ENCODE assay signal across 8 cellular contexts in the genomic region with DNA sequence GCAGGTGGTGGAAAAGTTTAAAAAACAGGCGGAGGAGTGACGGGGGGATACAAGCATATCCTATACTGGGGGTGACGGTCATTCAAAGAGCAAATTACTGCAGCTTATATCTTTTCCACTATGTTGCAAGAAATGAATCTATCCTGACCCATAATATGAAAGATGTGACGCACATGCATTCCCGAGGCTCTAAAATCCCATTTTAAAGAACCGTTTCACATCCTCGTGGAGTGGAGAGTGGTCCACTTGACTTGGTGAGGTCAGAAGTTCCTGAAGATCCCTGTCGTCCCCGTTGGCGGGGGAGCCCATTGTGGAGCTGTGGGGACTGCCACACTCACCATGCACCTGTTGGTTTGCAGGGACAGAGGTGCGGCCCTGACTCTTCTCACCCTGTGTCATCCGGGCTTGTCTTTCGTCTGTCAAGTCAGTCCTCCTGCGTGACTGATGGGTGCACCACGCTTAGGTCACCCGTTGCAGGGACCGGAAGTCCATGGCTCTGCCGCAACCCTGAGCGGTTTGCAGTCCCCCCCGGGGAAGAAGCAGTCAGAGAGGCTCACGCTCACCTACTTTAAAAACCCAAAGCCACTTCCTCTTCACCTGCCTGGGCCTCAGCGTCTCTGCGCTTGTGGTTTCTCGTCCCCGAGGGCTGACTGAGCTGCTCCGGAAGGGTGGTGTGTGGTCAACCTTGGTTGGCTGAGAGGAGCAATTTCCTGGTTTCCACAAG. TPM values are rescaled to one million over a fixed set of nuclear protein-coding genes. Genes with fewer than 3 reads are reported as not detected.
DNase-seq lines count a peak whose midpoint lies in the region; ATAC-seq and TF ChIP-seq lines count a peak whose summit lies in the region.

No MANE protein-coding gene starts in this region.

- 60 to 70% methylated on average over 13 to 26 of the region's 26 CpGs for WGBS in transverse colon (ENCODE audit: low coverage in 1 of 2), 2 donors
- 67 to 70% methylated on average over 22 to 26 of the region's 26 CpGs for WGBS in lower leg skin, 2 donors

- H3K36me3 Mint-ChIP-seq in activated naive CD4-positive, alpha-beta T cell treated with anti-CD3 and anti-CD28 coated beads, Interleukin-2, amount 50 U/mL, for 72 hours: peaks cover 40 to 45% of the 10 kb centered on the region in 2 donors
- peaks cover 29% of the 10 kb centered on the region for H3K36me3 Mint-ChIP-seq in nephron (ENCODE audit: low read depth)

- H3K4me3 ChIP-seq in transverse colon: no peak overlapping the region
- no peak overlapping the region for H3K4me3 ChIP-seq in lower leg skin (ENCODE audit: low read depth, poor library complexity, severe bottlenecking)

- TF ChIP-seq CTCF in nephron (IDR thresholded peaks at IDR 0.05; ENCODE audit: unreplicated experiment in 3 of 3) (no peak), transverse colon (IDR thresholded peaks at IDR 0.05) (no peak), lower leg skin (IDR thresholded peaks at IDR 0.05) (no peak)

- peaks cover 23 to 83% (median 56%) of the 10 kb centered on the region in 4 donors for H3K4me1 ChIP-seq in transverse colon

- H3K9me3 Mint-ChIP-seq in activated naive CD4-positive, alpha-beta T cell treated with anti-CD3 and anti-CD28 coated beads, Interleukin-2, amount 50 U/mL, for 72 hours: no peaks in the 10 kb centered on the region
- no peaks in the 10 kb centered on the region for H3K9me3 Mint-ChIP-seq in nephron

- DNase-seq in SW480 (ENCODE audit: low spot score) (peak; percentile 95), transverse colon (peak; percentile 84), OCI-M2 (lab: John Stamatoyannopoulos, UW; ENCODE audit: unreplicated experiment) (no peak), lower leg skin (ENCODE audit: low spot score in 2 of 2) (no peak)
- peak; percentile 86 to 97 for DNase-seq in activated naive CD4-positive, alpha-beta T cell treated with anti-CD3 and anti-CD28 coated beads, Interleukin-2, amount 50 U/mL, for 72 hours (ENCODE audit: low spot score in 2 of 2)

- H3K9me3 ChIP-seq in transverse colon: no peaks in the 10 kb centered on the region

- no peaks in the 10 kb centered on the region for H3K36me3 ChIP-seq in transverse colon

- peak overlapping the region; percentile 98 to 100 for H3K27ac Mint-ChIP-seq in activated naive CD4-positive, alpha-beta T cell treated with anti-CD3 and anti-CD28 coated beads, Interleukin-2, amount 50 U/mL, for 72 hours
- H3K27ac Mint-ChIP-seq in nephron: peak overlapping the region; percentile 19 to 64 (median 33)

- ATAC-seq in GM18909 (IDR thresholded peaks at IDR 0.05; ENCODE audit: poor library complexity, unreplicated experiment) (peak; percentile 62), HG03066 (IDR thresholded peaks at IDR 0.05; ENCODE audit: low read depth, unreplicated experiment) (peak; percentile 51)
- peak; percentile 62 to 67 for ATAC-seq in activated naive CD4-positive, alpha-beta T cell treated with anti-CD3 and anti-CD28 coated beads, Interleukin-2, amount 50 U/mL, for 72 hours

- intact Hi-C loops in transverse colon (cut with DNase I; ENCODE audit: low total_unique reads): loop anchor here (10.0 kb wide), 1 partner anchor 347 kb away; no protein-coding TSS in a partner anchor
- intact Hi-C loops in lower leg skin (cut with DNase I; ENCODE audit: low total_unique reads): loop anchor here (10.0 kb wide), 2 partner anchors 167 to 217 kb away; a partner anchor contains a TSS

- no peaks in the 10 kb centered on the region for H3K27me3 ChIP-seq in transverse colon

- peak overlapping the region; percentile 85 to 90 (median 87) for H3K27ac ChIP-seq in transverse colon

- no peak for TF ChIP-seq EP300 in transverse colon (IDR thresholded peaks at IDR 0.05; ENCODE audit: low read depth)

- TF ChIP-seq POLR2A in transverse colon (IDR thresholded peaks at IDR 0.05) (peak; percentile 61), lower leg skin (IDR thresholded peaks at IDR 0.05) (no peak)

- H3K4me1 Mint-ChIP-seq in nephron: peaks cover 55% of the 10 kb centered on the region

- peaks cover 9% of the 10 kb centered on the region for H3K27me3 Mint-ChIP-seq in nephron (ENCODE audit: low read depth)

- in situ Hi-C loops in transverse colon (cut with MboI; ENCODE audit: low pct_ligation_motif_present in 1 of 4, low pct_unique_long_range_greater_than_20kb in 1 of 4, low sequenced_read_pairs in 3 of 4): loop anchor here in 3 of 4 donors (25.0 kb wide), 2 partner anchors 149 to 349 kb away; a partner anchor contains a TSS

- H3K4me3 Mint-ChIP-seq in nephron: peak overlapping the region in 1 of 3 experiments; percentile 23

RNA-seq across cellular contexts. Expression of a gene that starts 53.0 kb away (rescaled TPM):
- total RNA-seq in activated naive CD4-positive, alpha-beta T cell treated with anti-CD3 and anti-CD28 coated beads, Interleukin-2, amount 50 U/mL, for 72 hours: 10 to 100 TPM; 50.7 to 58.5 TPM
- total RNA-seq in transverse colon (10 to 100 TPM; 18.3 to 40.0 (median 25.3) TPM), lower leg skin (10 to 100 TPM; 20.7 to 39.7 (median 36.1) TPM)

RNA-seq across cellular contexts. Expression of a gene that starts 53.2 kb away (rescaled TPM):
- total RNA-seq in activated naive CD4-positive, alpha-beta T cell treated with anti-CD3 and anti-CD28 coated beads, Interleukin-2, amount 50 U/mL, for 72 hours: 10 to 100 TPM; 43.9 to 58.4 TPM
- total RNA-seq in transverse colon: 100 to 1,000 TPM in 1 of 4 donors, 10 to 100 TPM in 3; 43.6 to 263 (median 47.7) TPM
- total RNA-seq in lower leg skin: 100 to 1,000 TPM in 1 of 4 donors, 10 to 100 TPM in 3; 56.3 to 105 (median 61.3) TPM

Comparison
In these comparisons a context has a peak if more than half of its experiments do, and no peak if none do; other contexts are left out.
1. DNase-seq: peak in SW480 (single experiment), activated naive CD4-positive, alpha-beta T cell treated with anti-CD3 and anti-CD28 coated beads, Interleukin-2, amount 50 U/mL, for 72 hours (2 of 2) and transverse colon (single experiment); none in OCI-M2 (single experiment) and lower leg skin (0 of 2).
2. Peak in every context shown above with its lines, with median percentiles within 50 percentile points of each other: ATAC-seq.